1 cellular context compared by ENCODE assay signal in the genomic region with DNA sequence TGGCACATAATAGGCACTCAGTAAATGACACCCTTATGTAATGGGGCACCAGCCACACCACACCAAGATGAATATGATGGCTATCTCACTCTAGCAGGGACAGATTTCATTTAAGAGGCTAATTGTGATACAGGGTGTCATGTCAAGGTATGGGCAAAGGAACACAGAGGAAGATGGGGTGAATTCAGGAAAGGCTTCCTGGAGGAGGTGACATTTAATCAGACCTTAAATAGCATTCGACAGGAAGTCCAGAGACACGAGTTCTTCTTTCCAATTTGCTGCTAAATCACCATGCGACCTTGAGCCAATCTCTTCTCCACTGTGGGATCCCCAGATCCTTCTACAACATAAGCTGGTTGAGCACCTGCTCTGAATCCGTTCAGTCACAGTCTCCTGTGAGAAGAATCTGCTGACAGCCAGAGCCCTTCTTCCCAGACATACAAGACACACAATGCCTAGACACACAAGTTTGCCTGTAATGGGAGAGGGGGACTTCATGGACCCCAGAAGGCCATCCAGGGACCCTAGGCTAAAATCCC.
TF ChIP-seq lines count a peak whose summit lies in the region.

No MANE protein-coding gene starts in this region.

TF ChIP-seq in WTC11, 78 proteins besides CTCF, POLR2A, EP300 and RAD21 (continued from another document):
- TF ChIP-seq, protein P1, sequence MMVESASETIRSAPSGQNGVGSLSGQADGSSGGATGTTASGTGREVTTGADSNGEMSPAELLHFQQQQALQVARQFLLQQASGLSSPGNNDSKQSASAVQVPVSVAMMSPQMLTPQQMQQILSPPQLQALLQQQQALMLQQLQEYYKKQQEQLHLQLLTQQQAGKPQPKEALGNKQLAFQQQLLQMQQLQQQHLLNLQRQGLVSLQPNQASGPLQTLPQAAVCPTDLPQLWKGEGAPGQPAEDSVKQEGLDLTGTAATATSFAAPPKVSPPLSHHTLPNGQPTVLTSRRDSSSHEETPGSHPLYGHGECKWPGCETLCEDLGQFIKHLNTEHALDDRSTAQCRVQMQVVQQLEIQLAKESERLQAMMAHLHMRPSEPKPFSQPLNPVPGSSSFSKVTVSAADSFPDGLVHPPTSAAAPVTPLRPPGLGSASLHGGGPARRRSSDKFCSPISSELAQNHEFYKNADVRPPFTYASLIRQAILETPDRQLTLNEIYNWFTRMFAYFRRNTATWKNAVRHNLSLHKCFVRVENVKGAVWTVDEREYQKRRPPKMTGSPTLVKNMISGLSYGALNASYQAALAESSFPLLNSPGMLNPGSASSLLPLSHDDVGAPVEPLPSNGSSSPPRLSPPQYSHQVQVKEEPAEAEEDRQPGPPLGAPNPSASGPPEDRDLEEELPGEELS (CRISPR knock-in tag; IDR thresholded peaks at IDR 0.05): no peak
- TF ChIP-seq NR1H2 (CRISPR knock-in tag; IDR thresholded peaks at IDR 0.05) (no peak), MXD4 (CRISPR knock-in tag; IDR thresholded peaks at IDR 0.05; ENCODE audit: borderline replicate concordance) (no peak), NFE2L1 (CRISPR knock-in tag; IDR thresholded peaks at IDR 0.05) (no peak), SMAD4 (CRISPR knock-in tag; IDR thresholded peaks at IDR 0.05) (no peak), ZNF219 (CRISPR knock-in tag; IDR thresholded peaks at IDR 0.05; ENCODE audit: borderline replicate concordance) (no peak)
